In the genomic region with DNA sequence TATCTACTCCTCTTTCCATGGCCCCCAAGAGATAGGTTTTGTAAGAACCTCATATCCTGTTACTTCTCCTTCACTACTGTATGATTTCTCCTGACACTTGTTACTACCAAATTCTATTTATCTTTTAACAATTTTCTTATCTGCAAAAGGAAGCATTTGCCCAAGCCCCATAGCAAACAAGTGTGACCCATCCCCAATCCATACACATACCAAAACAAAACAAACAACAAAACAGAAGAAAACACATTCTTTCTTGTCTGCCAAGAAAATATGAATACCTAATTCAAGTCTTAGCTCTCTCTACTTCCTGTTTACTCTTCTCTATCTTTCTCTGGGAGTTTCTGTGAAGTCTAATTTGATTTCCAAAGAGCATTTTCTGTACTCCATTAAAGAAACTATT, we compare ENCODE assay signal across 31 cellular contexts. TPM values are rescaled to one million over a fixed set of nuclear protein-coding genes. Genes with fewer than 3 reads are reported as not detected.
"Had no signal": no experiment of that assay in that cellular context is flagged by ENCODE, and none has a peak within 500 bp of the region (broad histone marks: within the 10 kb centered on the region; RNA-seq: fewer than 3 reads in every experiment).

No MANE protein-coding gene starts in this region.

- H3K36me3 ChIP-seq: ascending aorta, heart left ventricle, left lung, ovary, prostate gland, sigmoid colon, thoracic aorta, uterus had no signal

- H3K4me3 ChIP-seq: ascending aorta, coronary artery, heart left ventricle, left lung, lung, ovary, prostate gland, sigmoid colon, thoracic aorta, uterus had no signal

- ATAC-seq: activated CD4-positive, alpha-beta T cell treated with anti-CD3 and anti-CD28 coated beads for 36 hours; effector memory CD8-positive, alpha-beta T cell; esophagus mucosa; heart left ventricle; left lung; natural killer cell; stimulated activated effector memory CD8-positive, alpha-beta T cell treated with anti-CD3 and anti-CD28 coated beads, Interleukin-12 subunit alpha, Interleukin-12 subunit beta, amount 100 ng/mL, for 72 hours had no signal

- H3K9me3 ChIP-seq: ascending aorta, heart left ventricle, left lung, ovary, prostate gland, sigmoid colon, thoracic aorta, uterus had no signal

- H3K4me1 ChIP-seq: prostate gland had no signal

- FAIRE-seq: small intestine had no signal

- H3K27ac ChIP-seq: ascending aorta, brain microvascular endothelial cell, coronary artery, heart left ventricle, ovary, prostate gland, sigmoid colon, thoracic aorta, uterus had no signal

- H3K27me3 Mint-ChIP-seq: activated naive CD8-positive, alpha-beta T cell treated with anti-CD3 and anti-CD28 coated beads for 36 hours; stimulated activated naive CD8-positive, alpha-beta T cell treated with anti-CD3 and anti-CD28 coated beads, Interleukin-15, Interleukin-2, amounts not matched to agents 100 ng/mL and 50 ng/mL, for 24 hours; type B pancreatic cell had no signal

- H3K4me3 Mint-ChIP-seq: activated CD4-positive, alpha-beta T cell treated with anti-CD3 and anti-CD28 coated beads for 36 hours; activated naive CD8-positive, alpha-beta T cell treated with anti-CD3 and anti-CD28 coated beads for 36 hours; effector memory CD8-positive, alpha-beta T cell; natural killer cell; stimulated activated effector memory CD8-positive, alpha-beta T cell treated with anti-CD3 and anti-CD28 coated beads, Interleukin-12 subunit alpha, Interleukin-12 subunit beta, amount 100 ng/mL, for 72 hours; stimulated activated naive CD8-positive, alpha-beta T cell treated with anti-CD3 and anti-CD28 coated beads, Interleukin-15, Interleukin-2, amounts not matched to agents 100 ng/mL and 50 ng/mL, for 24 hours; T-helper 2 cell treated with Interferon-gamma antibody and Interleukin-4, amounts not matched to agents 5 μg/mL and 100 μg/mL, for 36 hours; type B pancreatic cell had no signal

- H3K27me3 ChIP-seq: ascending aorta, brain microvascular endothelial cell, heart left ventricle, left lung, ovary, sigmoid colon, uterus had no signal

- DNase-seq: activated CD4-positive, alpha-beta T cell treated with anti-CD3 and anti-CD28 coated beads for 36 hours; activated CD4-positive, CD25-positive, alpha-beta regulatory T cell; activated effector memory CD4-positive, alpha-beta T cell treated with Interleukin-2 at 50 U/mL for 16 hours; activated naive CD4-positive, alpha-beta T cell treated with Interleukin-2 at 50 U/mL for 16 hours; activated naive CD8-positive, alpha-beta T cell treated with anti-CD3 and anti-CD28 coated beads for 36 hours; brain microvascular endothelial cell; effector memory CD8-positive, alpha-beta T cell; foreskin fibroblast; heart left ventricle; left lung; mesendoderm; natural killer cell; ovary; retina; sigmoid colon; small intestine; stimulated activated CD4-positive, alpha-beta T cell treated with anti-CD3 and anti-CD28 coated beads, Interleukin-4, amount 100 ng/mL, for 24 hours; uterus had no signal

- H3K4me1 Mint-ChIP-seq: activated CD4-positive, alpha-beta T cell treated with anti-CD3 and anti-CD28 coated beads for 36 hours; activated naive CD8-positive, alpha-beta T cell treated with anti-CD3 and anti-CD28 coated beads for 36 hours; natural killer cell; stimulated activated effector memory CD8-positive, alpha-beta T cell treated with anti-CD3 and anti-CD28 coated beads, Interleukin-12 subunit alpha, Interleukin-12 subunit beta, amount 100 ng/mL, for 72 hours had no signal

- H3K27ac Mint-ChIP-seq: activated CD4-positive, alpha-beta T cell treated with anti-CD3 and anti-CD28 coated beads for 36 hours; activated naive CD8-positive, alpha-beta T cell treated with anti-CD3 and anti-CD28 coated beads for 36 hours; effector memory CD8-positive, alpha-beta T cell; natural killer cell; stimulated activated effector memory CD8-positive, alpha-beta T cell treated with anti-CD3 and anti-CD28 coated beads, Interleukin-12 subunit alpha, Interleukin-12 subunit beta, amount 100 ng/mL, for 72 hours; stimulated activated naive CD8-positive, alpha-beta T cell treated with anti-CD3 and anti-CD28 coated beads, Interleukin-15, Interleukin-2, amounts not matched to agents 100 ng/mL and 50 ng/mL, for 24 hours; T-helper 2 cell treated with Interferon-gamma antibody and Interleukin-4, amounts not matched to agents 5 μg/mL and 100 μg/mL, for 36 hours; type B pancreatic cell had no signal

- H3K36me3 Mint-ChIP-seq: activated naive CD8-positive, alpha-beta T cell treated with anti-CD3 and anti-CD28 coated beads for 36 hours; natural killer cell; stimulated activated effector memory CD8-positive, alpha-beta T cell treated with anti-CD3 and anti-CD28 coated beads, Interleukin-12 subunit alpha, Interleukin-12 subunit beta, amount 100 ng/mL, for 72 hours had no signal

- H3K9me3 Mint-ChIP-seq: activated naive CD8-positive, alpha-beta T cell treated with anti-CD3 and anti-CD28 coated beads for 36 hours; natural killer cell; stimulated activated effector memory CD8-positive, alpha-beta T cell treated with anti-CD3 and anti-CD28 coated beads, Interleukin-12 subunit alpha, Interleukin-12 subunit beta, amount 100 ng/mL, for 72 hours; stimulated activated naive CD8-positive, alpha-beta T cell treated with anti-CD3 and anti-CD28 coated beads, Interleukin-15, Interleukin-2, amounts not matched to agents 100 ng/mL and 50 ng/mL, for 24 hours; T-helper 2 cell treated with Interferon-gamma antibody and Interleukin-4, amounts not matched to agents 5 μg/mL and 100 μg/mL, for 36 hours had no signal

RNA-seq across cellular contexts. Expression of a gene that starts 39.0 kb away (rescaled TPM):
- total RNA-seq: activated CD4-positive, alpha-beta T cell treated with anti-CD3 and anti-CD28 coated beads for 36 hours; activated naive CD8-positive, alpha-beta T cell treated with anti-CD3 and anti-CD28 coated beads for 36 hours; cardiac septum; cerebellum; mononuclear cell; natural killer cell; prostate gland; sigmoid colon; thoracic aorta had no signal
- polyA plus RNA-seq: heart left ventricle, sigmoid colon had no signal

RNA-seq across cellular contexts. Expression of a gene that starts 41.2 kb away (rescaled TPM):
- total RNA-seq: activated CD4-positive, alpha-beta T cell treated with anti-CD3 and anti-CD28 coated beads for 36 hours; activated naive CD8-positive, alpha-beta T cell treated with anti-CD3 and anti-CD28 coated beads for 36 hours; ascending aorta; cardiac septum; cerebellum; esophagus mucosa; left lung; lung; mononuclear cell; natural killer cell; sigmoid colon; thoracic aorta had no signal
- polyA plus RNA-seq: heart left ventricle had no signal
